Comparison of ENCODE assay signal across 8 cellular contexts in genomic region chr1:54715493-54716298, GRCh38. TPM values are rescaled to one million over a fixed set of nuclear protein-coding genes. Genes with fewer than 3 reads are reported as not detected.
DNase-seq lines count a peak whose midpoint lies in the region; ATAC-seq and TF ChIP-seq lines count a peak whose summit lies in the region.

TTC4 (plus strand) TSS chr1:54715861; CDS start chr1:54715909, 48 bp downstream.

- TF ChIP-seq POLR2A in testis (IDR thresholded peaks at IDR 0.05): peak; percentile 27

- H3K27me3 ChIP-seq in osteoblast (ENCODE audit: insufficient read depth, low read length): no peaks in the 10 kb centered on the region
- H3K27me3 ChIP-seq in testis: no peaks in the 10 kb centered on the region

- peak within 1 kb of the TSS; percentile 92 for H3K27ac Mint-ChIP-seq in activated naive CD4-positive, alpha-beta T cell treated with anti-CD3 and anti-CD28 coated beads, Interleukin-2, amount 50 U/mL, for 72 hours
- H3K27ac Mint-ChIP-seq in glutamatergic neuron (ENCODE audit: unreplicated experiment): no peak within 1 kb of the TSS

- peak; percentile 86 to 92 for ATAC-seq in activated naive CD4-positive, alpha-beta T cell treated with anti-CD3 and anti-CD28 coated beads, Interleukin-2, amount 50 U/mL, for 72 hours

- H3K27me3 Mint-ChIP-seq in glutamatergic neuron (ENCODE audit: unreplicated experiment): peaks cover 7% of the 10 kb centered on the region

- peak within 1 kb of the TSS; percentile 87 for H3K4me2 ChIP-seq in osteoblast (ENCODE audit: insufficient read depth, low read length)

- peaks cover 32% of the 10 kb centered on the region for H3K79me2 ChIP-seq in osteoblast (ENCODE audit: insufficient read depth, low read length)

- H3K9me3 ChIP-seq in osteoblast (ENCODE audit: low read depth, low read length) (no peaks in the 10 kb centered on the region), testis (no peaks in the 10 kb centered on the region)

- intact Hi-C loops in testis (cut with DNase I; ENCODE audit: low total_unique reads): no loop called here

- H3K27ac ChIP-seq in osteoblast (ENCODE audit: low read depth, low read length) (peak within 1 kb of the TSS; percentile 91), testis (peak within 1 kb of the TSS in 1 of 2 donors; percentile 73)

- H3K4me3 Mint-ChIP-seq in glutamatergic neuron (ENCODE audit: unreplicated experiment): peak within 1 kb of the TSS; percentile 88

- no peaks in the 10 kb centered on the region for H4K20me1 ChIP-seq in osteoblast (ENCODE audit: insufficient read depth, low read length)

- WGBS in testis, 2 donors: 1% methylated on average over 33 to 49 of the region's 51 CpGs

- H3K36me3 ChIP-seq in osteoblast (ENCODE audit: insufficient read depth, low read length) (peaks cover 24% of the 10 kb centered on the region), testis (ENCODE audit: low read depth, missing control alignments) (no peaks in the 10 kb centered on the region)

- H3K4me1 ChIP-seq in osteoblast (ENCODE audit: insufficient read depth, low read length): peaks cover 6% of the 10 kb centered on the region
- peaks cover 10% of the 10 kb centered on the region for H3K4me1 ChIP-seq in testis

- H3K9me3 Mint-ChIP-seq in activated naive CD4-positive, alpha-beta T cell treated with anti-CD3 and anti-CD28 coated beads, Interleukin-2, amount 50 U/mL, for 72 hours: no peaks in the 10 kb centered on the region
- no peaks in the 10 kb centered on the region for H3K9me3 Mint-ChIP-seq in glutamatergic neuron (ENCODE audit: unreplicated experiment)

- H3K4me3 ChIP-seq in osteoblast (ENCODE audit: insufficient read depth, low read length) (peak within 1 kb of the TSS; percentile 99), testis (peak within 1 kb of the TSS; percentile 95 to 97)

- POLR2A ChIA-PET in HEK293T (lab: Yijun Ruan, JAX): interaction anchor here (0.5 to 2.0 kb wide), 8 partner anchors 10 to 41 kb away, joined by 3 to 10 read pairs (median 4); no protein-coding TSS in a partner anchor

- CTCF ChIA-PET in HEK293T (lab: Yijun Ruan, JAX): no interaction called here

- peaks cover 7% of the 10 kb centered on the region for H3K4me1 Mint-ChIP-seq in glutamatergic neuron (ENCODE audit: low read depth, unreplicated experiment)

- peaks cover 0 to 14% of the 10 kb centered on the region in 2 donors for H3K36me3 Mint-ChIP-seq in activated naive CD4-positive, alpha-beta T cell treated with anti-CD3 and anti-CD28 coated beads, Interleukin-2, amount 50 U/mL, for 72 hours
- H3K36me3 Mint-ChIP-seq in glutamatergic neuron (ENCODE audit: unreplicated experiment): no peaks in the 10 kb centered on the region

- TF ChIP-seq CTCF in glutamatergic neuron (IDR thresholded peaks at IDR 0.05; ENCODE audit: partially characterized antibody, unreplicated experiment) (no peak), osteoblast (IDR thresholded peaks at IDR 0.05; ENCODE audit: extremely low read depth, low read depth, low read length) (no peak), testis (IDR thresholded peaks at IDR 0.05) (no peak)

- peak; percentile 51 for DNase-seq in GM04504 (ENCODE audit: low read depth)
- DNase-seq in HEK293T (ENCODE audit: extremely low spot score): peak; percentile 99
- DNase-seq in MV-4-11 (lab: John Stamatoyannopoulos, UW): peak; percentile 74
- DNase-seq in SKM-1 (lab: John Stamatoyannopoulos, UW; ENCODE audit: unreplicated experiment): peak; percentile 50
- DNase-seq in activated naive CD4-positive, alpha-beta T cell treated with anti-CD3 and anti-CD28 coated beads, Interleukin-2, amount 50 U/mL, for 72 hours (ENCODE audit: low spot score in 2 of 2): peak; percentile 86 to 93
- peak; percentile 88 for DNase-seq in glutamatergic neuron
- peak; percentile 95 for DNase-seq in osteoblast (ENCODE audit: insufficient read length, low spot score, missing footprints)
- DNase-seq in testis: peak; percentile 87

- peak within 1 kb of the TSS; percentile 99 for H2AFZ ChIP-seq in osteoblast (ENCODE audit: low read length)

TF ChIP-seq in HEK293T, 16 proteins besides CTCF, POLR2A, EP300 and RAD21:
- TF ChIP-seq FOXM1 (IDR thresholded peaks at IDR 0.05; ENCODE audit: borderline replicate concordance) (peak; percentile 64; the same call in 1 of the 2 replicates), ARNT (IDR thresholded peaks at IDR 0.05) (peak; percentile 80; the same call in 1 of the 2 replicates), LEF1 (IDR thresholded peaks at IDR 0.05; ENCODE audit: borderline replicate concordance) (0 out of 2 replicates have a peak, but pooled peaks have one; percentile 35), ELF4 (IDR thresholded peaks at IDR 0.05) (peak; percentile 59; the same call in 1 of the 2 replicates), BHLHE40 (IDR thresholded peaks at IDR 0.05; ENCODE audit: borderline replicate concordance) (no peak), CTBP1 (IDR thresholded peaks at IDR 0.05; ENCODE audit: borderline replicate concordance) (peak; percentile 92), TARDBP (IDR thresholded peaks at IDR 0.05) (no peak), HDGF (IDR thresholded peaks at IDR 0.05; ENCODE audit: borderline replicate concordance) (peak; percentile 97), SP1 (IDR thresholded peaks at IDR 0.05) (peak; percentile 93), L3MBTL2 (conservative IDR thresholded peaks at IDR 0.05) (peak; percentile 77), ZNF384 (IDR thresholded peaks at IDR 0.05) (no peak)

RNA-seq across cellular contexts. Expression of gene TTC4, which starts in this region (rescaled TPM):
- total RNA-seq in activated naive CD4-positive, alpha-beta T cell treated with anti-CD3 and anti-CD28 coated beads, Interleukin-2, amount 50 U/mL, for 72 hours: 10 to 100 TPM; 18.7 to 25.9 TPM
- total RNA-seq in glutamatergic neuron (ENCODE audit: unreplicated experiment): 14.3 TPM
- total RNA-seq in osteoblast: 19.7 and 27.9 TPM in 2 replicates
- total RNA-seq in testis: 10 to 100 TPM; 25.0 to 35.3 TPM
- 34.3 TPM for polyA plus RNA-seq in testis (ENCODE audit: insufficient read depth, low read depth, low replicate concordance)
